In the genomic region with DNA sequence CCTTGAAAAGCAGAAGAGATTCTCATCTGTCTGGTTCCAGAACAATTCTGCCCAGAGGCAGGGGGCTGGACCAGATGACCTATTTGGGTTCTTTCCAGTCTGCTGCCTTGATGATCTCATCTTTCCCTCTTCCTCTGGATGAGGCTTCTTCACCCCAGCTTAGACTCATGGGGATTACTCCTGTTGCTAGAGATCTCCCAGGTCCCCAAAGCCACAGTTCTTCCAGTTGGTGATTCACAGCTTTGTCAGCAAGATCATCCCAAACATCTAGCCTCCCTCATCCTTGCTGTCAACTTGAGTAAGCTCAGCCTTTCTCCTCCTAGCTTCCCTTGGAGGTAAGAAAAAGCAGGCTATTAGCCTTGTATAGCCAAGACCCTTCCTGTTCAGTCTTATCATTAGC, we compare ENCODE assay signal across 19 cellular contexts.
DNase-seq lines count a peak whose midpoint lies in the region; ATAC-seq and TF ChIP-seq lines count a peak whose summit lies in the region.
"Had no signal": no experiment of that assay in that cellular context is flagged by ENCODE, and none has a peak within 500 bp of the region (broad histone marks: within the 10 kb centered on the region; RNA-seq: fewer than 3 reads in every experiment).

No MANE protein-coding gene starts in this region.

- H3K36me3 ChIP-seq in IMR-90 (ENCODE audit: control insufficient read depth, insufficient read depth, low read length): no peaks in the 10 kb centered on the region
- H3K36me3 ChIP-seq in kidney epithelial cell (ENCODE audit: control insufficient read depth, insufficient read depth, low read length): no peaks in the 10 kb centered on the region
- H3K36me3 ChIP-seq: heart right ventricle, vagina had no signal

- H3K79me1 ChIP-seq in IMR-90 (ENCODE audit: low read depth in 1 of 2, low read length in 2 of 2): no peaks in the 10 kb centered on the region

- H3K9me3 ChIP-seq in IMR-90 (ENCODE audit: control insufficient read depth, insufficient read depth, low read length): no peaks in the 10 kb centered on the region
- H3K9me3 ChIP-seq: heart right ventricle, vagina had no signal

- no peak overlapping the region for H3K9ac ChIP-seq in IMR-90 (ENCODE audit: low read depth, low read length)
- H3K9ac ChIP-seq: KMS-11 had no signal

- no peak for TF ChIP-seq RAD21 in IMR-90 (IDR thresholded peaks at IDR 0.05; ENCODE audit: low read length)

- no peak overlapping the region for H3K23ac ChIP-seq in IMR-90 (ENCODE audit: low read depth, low read length)

- H3K4ac ChIP-seq in IMR-90 (ENCODE audit: low read depth, low read length): no peak overlapping the region

- no peak overlapping the region for H2BK15ac ChIP-seq in IMR-90 (ENCODE audit: low read depth, low read length)

- H3K4me3 Mint-ChIP-seq in immature natural killer cell: no peak overlapping the region
- H3K4me3 Mint-ChIP-seq in progenitor cell of endocrine pancreas (ENCODE audit: low read depth): no peak overlapping the region
- H3K4me3 Mint-ChIP-seq: activated CD4-positive, alpha-beta T cell treated with anti-CD3 and anti-CD28 coated beads, Interleukin-2, amount 10 ng/mL, durations not matched to agents 7 days and 5 days; activated naive CD8-positive, alpha-beta T cell; central memory CD8-positive, alpha-beta T cell; naive B cell; stimulated activated naive CD8-positive, alpha-beta T cell treated with anti-CD3 and anti-CD28 coated beads, Interleukin-15, Interleukin-2, amounts not matched to agents 100 ng/mL and 50 ng/mL, for 24 hours had no signal

- no peak overlapping the region for H3K4me2 ChIP-seq in IMR-90 (ENCODE audit: low read depth, low read length)
- H3K4me2 ChIP-seq: KMS-11 had no signal

- H3K27me3 ChIP-seq in IMR-90 (ENCODE audit: control insufficient read depth, insufficient read depth, low read length) (peaks cover 12% of the 10 kb centered on the region), kidney epithelial cell (ENCODE audit: control insufficient read depth, insufficient read depth, low read length) (no peaks in the 10 kb centered on the region)
- H3K27me3 ChIP-seq: vagina had no signal

- ATAC-seq in IMR-90 (ENCODE audit: low read depth): peak; percentile 79
- ATAC-seq: heart right ventricle, left ventricle myocardium superior had no signal

- POLR2A ChIA-PET in IMR-90 (lab: Charles Lee; ENCODE audit: unreplicated experiment): no interaction called here

- H3K9me1 ChIP-seq in IMR-90 (ENCODE audit: insufficient read depth, low read length): no peaks in the 10 kb centered on the region

- in situ Hi-C loops in IMR-90 (cut with MboI; ENCODE audit: low sequenced_read_pairs): no loop called here

- H2BK20ac ChIP-seq in IMR-90 (ENCODE audit: low read depth, low read length): no peak overlapping the region

- dilution Hi-C loops in IMR-90 (cut with HindIII; ENCODE audit: low sequenced_read_pairs, unreplicated experiment): no loop called here

- peak; percentile 52 for DNase-seq in AG08396 (ENCODE audit: low spot score)
- peak; percentile 77 for DNase-seq in IMR-90
- DNase-seq in choroid plexus epithelial cell (ENCODE audit: low read depth): peak; percentile 43
- DNase-seq in kidney epithelial cell (ENCODE audit: low read depth): peak; percentile 9
- no peak for DNase-seq in immature natural killer cell
- no peak for DNase-seq in progenitor cell of endocrine pancreas (ENCODE audit: low spot score, unreplicated experiment)
- no peak for DNase-seq in putamen (ENCODE audit: low spot score)
- DNase-seq in KG1 (lab: John Stamatoyannopoulos, UW): no peak
- DNase-seq: activated CD4-positive, alpha-beta T cell treated with anti-CD3 and anti-CD28 coated beads, Interleukin-2, amount 10 ng/mL, durations not matched to agents 7 days and 5 days; activated T-cell treated with anti-CD3 and anti-CD28 coated beads, Interleukin-2, amount 50 U/mL, for 1 hour; GF-D8; heart right ventricle; left ventricle myocardium superior; naive B cell had no signal

- no peak overlapping the region for H2AK9ac ChIP-seq in IMR-90 (replicated peaks; ENCODE audit: low read depth, low read length, poor library complexity)

- CTCF ChIA-PET in IMR-90 (lab: Yijun Ruan, JAX): interaction anchor here (1.1 kb wide), 1 partner anchor 402 kb away, joined by 5 read pairs; no protein-coding TSS in a partner anchor

- no peak overlapping the region for H2BK120ac ChIP-seq in IMR-90 (ENCODE audit: low read depth, low read length)

- H3K4me1 ChIP-seq in IMR-90 (ENCODE audit: control insufficient read depth, insufficient read depth, low read length): no peaks in the 10 kb centered on the region; the same call in 1 of the 2 replicates
- H3K4me1 ChIP-seq: heart right ventricle, vagina had no signal

- H3K14ac ChIP-seq in IMR-90 (replicated peaks; ENCODE audit: low read depth, low read length): no peak overlapping the region

- intact Hi-C loops in IMR-90 (cut with micrococcal nuclease): loop anchor here (10.0 kb wide), 3 partner anchors 95 to 235 kb away; no protein-coding TSS in a partner anchor

- H4K20me1 ChIP-seq in IMR-90 (ENCODE audit: insufficient read depth, low read length): no peaks in the 10 kb centered on the region

- TF ChIP-seq CTCF in IMR-90 (conservative IDR thresholded peaks at IDR 0.05; ENCODE audit: low read depth, low read length) (no peak), choroid plexus epithelial cell (conservative IDR thresholded peaks at IDR 0.05; ENCODE audit: low read depth, low read length) (no peak), kidney epithelial cell (IDR thresholded peaks at IDR 0.05; ENCODE audit: insufficient read depth, low read length, poor library complexity, severe bottlenecking) (no peak), progenitor cell of endocrine pancreas (IDR thresholded peaks at IDR 0.05; ENCODE audit: unreplicated experiment) (no peak)

- BruUV-seq in IMR-90 (replicated peaks; lab: Mats Ljungman, UMichigan): no TSS peak

- no peak overlapping the region for H2AFZ ChIP-seq in IMR-90 (replicated peaks; ENCODE audit: low read length, poor library complexity)

- no peak overlapping the region for H3K56ac ChIP-seq in IMR-90 (ENCODE audit: extremely low read depth, insufficient read depth, low read length)

- H3K27ac ChIP-seq in IMR-90 (ENCODE audit: insufficient read depth, low read length): no peak overlapping the region
- H3K27ac ChIP-seq: heart right ventricle, KMS-11, vagina had no signal

- H3K4me3 ChIP-seq in IMR-90 (ENCODE audit: insufficient read depth, low read depth, low read length) (no peak overlapping the region), choroid plexus epithelial cell (ENCODE audit: low read depth, low read length) (no peak overlapping the region), kidney epithelial cell (ENCODE audit: low read depth, low read length) (no peak overlapping the region)
- H3K4me3 ChIP-seq: heart right ventricle, vagina had no signal

- no peak overlapping the region for H2AK5ac ChIP-seq in IMR-90 (ENCODE audit: low read depth, low read length)

- TF ChIP-seq POLR2A in IMR-90 (IDR thresholded peaks at IDR 0.05; ENCODE audit: low read depth, low read length): no peak

- H4K5ac ChIP-seq in IMR-90 (ENCODE audit: low read depth, low read length): no peak overlapping the region

- no peak overlapping the region for H4K91ac ChIP-seq in IMR-90 (ENCODE audit: insufficient read depth, low read depth, low read length)

- H4K8ac ChIP-seq in IMR-90 (ENCODE audit: low read depth in 2 of 2, low read length in 2 of 2): no peak overlapping the region

- H3K9me3 Mint-ChIP-seq in immature natural killer cell: no peaks in the 10 kb centered on the region
- peaks cover 16% of the 10 kb centered on the region for H3K9me3 Mint-ChIP-seq in progenitor cell of endocrine pancreas (ENCODE audit: low read depth)
- H3K9me3 Mint-ChIP-seq: activated CD4-positive, alpha-beta T cell treated with anti-CD3 and anti-CD28 coated beads, Interleukin-2, amount 10 ng/mL, durations not matched to agents 7 days and 5 days; central memory CD8-positive, alpha-beta T cell; naive B cell; stimulated activated naive CD8-positive, alpha-beta T cell treated with anti-CD3 and anti-CD28 coated beads, Interleukin-15, Interleukin-2, amounts not matched to agents 100 ng/mL and 50 ng/mL, for 24 hours had no signal

- H3K27me3 Mint-ChIP-seq in immature natural killer cell (ENCODE audit: low read depth in 3 of 3): peaks cover 2 to 3% (median 2%) of the 10 kb centered on the region in 3 donors
- peaks cover 4% of the 10 kb centered on the region for H3K27me3 Mint-ChIP-seq in progenitor cell of endocrine pancreas
- H3K27me3 Mint-ChIP-seq: activated CD4-positive, alpha-beta T cell treated with anti-CD3 and anti-CD28 coated beads, Interleukin-2, amount 10 ng/mL, durations not matched to agents 7 days and 5 days; activated naive CD8-positive, alpha-beta T cell; central memory CD8-positive, alpha-beta T cell; stimulated activated naive CD8-positive, alpha-beta T cell treated with anti-CD3 and anti-CD28 coated beads, Interleukin-15, Interleukin-2, amounts not matched to agents 100 ng/mL and 50 ng/mL, for 24 hours had no signal

- H3K4me1 Mint-ChIP-seq in immature natural killer cell: no peaks in the 10 kb centered on the region
- no peaks in the 10 kb centered on the region for H3K4me1 Mint-ChIP-seq in progenitor cell of endocrine pancreas (ENCODE audit: low read depth)
- H3K4me1 Mint-ChIP-seq: activated CD4-positive, alpha-beta T cell treated with anti-CD3 and anti-CD28 coated beads, Interleukin-2, amount 10 ng/mL, durations not matched to agents 7 days and 5 days; central memory CD8-positive, alpha-beta T cell; naive B cell had no signal

- H3K36me3 Mint-ChIP-seq in immature natural killer cell: no peaks in the 10 kb centered on the region
- H3K36me3 Mint-ChIP-seq in progenitor cell of endocrine pancreas (ENCODE audit: insufficient read depth): no peaks in the 10 kb centered on the region
- H3K36me3 Mint-ChIP-seq: activated naive CD8-positive, alpha-beta T cell; naive B cell had no signal

- H3K27ac Mint-ChIP-seq in immature natural killer cell (no peak overlapping the region), progenitor cell of endocrine pancreas (no peak overlapping the region)
- H3K27ac Mint-ChIP-seq: activated CD4-positive, alpha-beta T cell treated with anti-CD3 and anti-CD28 coated beads, Interleukin-2, amount 10 ng/mL, durations not matched to agents 7 days and 5 days; activated naive CD8-positive, alpha-beta T cell; stimulated activated naive CD8-positive, alpha-beta T cell treated with anti-CD3 and anti-CD28 coated beads, Interleukin-15, Interleukin-2, amounts not matched to agents 100 ng/mL and 50 ng/mL, for 24 hours had no signal

- H3K18ac ChIP-seq in IMR-90 (ENCODE audit: low read depth, low read length): no peak overlapping the region

- no peak overlapping the region for H2BK5ac ChIP-seq in IMR-90 (ENCODE audit: low read depth, low read length, poor library complexity, severe bottlenecking)

TF ChIP-seq in IMR-90, 13 proteins besides CTCF, POLR2A, EP300 and RAD21 (continues in another document):
- TF ChIP-seq RCOR1 (IDR thresholded peaks at IDR 0.05; ENCODE audit: insufficient replicate concordance, low read length): no peak
- no peak for TF ChIP-seq CEBPB (IDR thresholded peaks at IDR 0.05; ENCODE audit: low read depth, low read length)
- TF ChIP-seq FOS (IDR thresholded peaks at IDR 0.05; ENCODE audit: low read depth, low read length): 0 out of 2 replicates have a peak, but pooled peaks have one; percentile 7

Comparison
In these comparisons a context has a peak if more than half of its experiments do, and no peak if none do; other contexts are left out.
1. DNase-seq: peak in AG08396 (single experiment), IMR-90 (single experiment), choroid plexus epithelial cell (single experiment) and kidney epithelial cell (single experiment); none in immature natural killer cell (0 of 3), progenitor cell of endocrine pancreas (single experiment), putamen (single experiment) and KG1 (single experiment).